In genomic region chr2:69482471-69482870, GRCh38 we compare ENCODE assay signal across 17 cellular contexts. TPM values are rescaled to one million over a fixed set of nuclear protein-coding genes. Genes with fewer than 3 reads are reported as not detected.
DNase-seq lines count a peak whose midpoint lies in the region; ATAC-seq, FAIRE-seq and TF ChIP-seq lines count a peak whose summit lies in the region.
"Had no signal": no experiment of that assay in that cellular context is flagged by ENCODE, and none has a peak within 500 bp of the region (broad histone marks: within the 10 kb centered on the region; RNA-seq: fewer than 3 reads in every experiment).

No MANE protein-coding gene starts in this region.

- peaks cover 86% of the 10 kb centered on the region for H3K36me3 Mint-ChIP-seq in CD4-positive, alpha-beta T cell (ENCODE audit: low read depth)
- no peaks in the 10 kb centered on the region for H3K36me3 Mint-ChIP-seq in GM23338 (ENCODE audit: low read depth)
- H3K36me3 Mint-ChIP-seq: IgD-negative memory B cell, naive B cell had no signal

- intact Hi-C loops in CD4-positive, alpha-beta T cell (cut with DNase I, micrococcal nuclease), result no loop called here

- H3K36me3 ChIP-seq in kidney epithelial cell (ENCODE audit: control insufficient read depth, insufficient read depth, low read length) (no peaks in the 10 kb centered on the region), GM23338 (ENCODE audit: insufficient read depth) (no peaks in the 10 kb centered on the region)
- H3K36me3 ChIP-seq: uterus had no signal

- H3K9me3 ChIP-seq in CD4-positive, alpha-beta T cell (ENCODE audit: control insufficient read depth, low read length), result no peaks in the 10 kb centered on the region
- H3K9me3 ChIP-seq: adrenal gland, left lung, uterus had no signal

- H3K4me3 ChIP-seq in kidney epithelial cell (ENCODE audit: low read depth, low read length), result no peak overlapping the region
- H3K4me3 ChIP-seq in GM23338, result no peak overlapping the region
- H3K4me3 ChIP-seq: adrenal gland, left lung, uterus had no signal

- no peaks in the 10 kb centered on the region for H3K27me3 ChIP-seq in CD4-positive, alpha-beta T cell (ENCODE audit: control insufficient read depth, insufficient read depth, low read length)
- H3K27me3 ChIP-seq in kidney epithelial cell (ENCODE audit: control insufficient read depth, insufficient read depth, low read length), result no peaks in the 10 kb centered on the region
- no peaks in the 10 kb centered on the region for H3K27me3 ChIP-seq in GM23338 (ENCODE audit: insufficient read depth)
- H3K27me3 ChIP-seq: adrenal gland, left lung, uterus had no signal

- CTCF ChIA-PET in CD4-positive, alpha-beta T cell (lab: Charles Lee), result interaction anchor here (0.7 kb wide), 1 partner anchor 1769 kb away, joined by 3 read pairs; no protein-coding TSS in a partner anchor

- no peak overlapping the region for H3K4me3 Mint-ChIP-seq in CD4-positive, alpha-beta T cell
- no peak overlapping the region for H3K4me3 Mint-ChIP-seq in GM23338
- H3K4me3 Mint-ChIP-seq: naive B cell had no signal

- H3K27me3 Mint-ChIP-seq in CD4-positive, alpha-beta T cell, result no peaks in the 10 kb centered on the region
- H3K27me3 Mint-ChIP-seq in GM23338 (ENCODE audit: insufficient read depth, low read depth, poor library complexity), result no peaks in the 10 kb centered on the region
- H3K27me3 Mint-ChIP-seq: naive B cell had no signal

- no peak for TF ChIP-seq CTCF in CD4-positive, alpha-beta T cell (IDR thresholded peaks at IDR 0.05)
- TF ChIP-seq CTCF in kidney epithelial cell (IDR thresholded peaks at IDR 0.05; ENCODE audit: insufficient read depth, low read length, poor library complexity, severe bottlenecking), result no peak
- TF ChIP-seq CTCF in GM23338 (conservative IDR thresholded peaks at IDR 0.05; ENCODE audit: low read depth in 2 of 2), result no peak

- H3K4me1 ChIP-seq in GM23338 (ENCODE audit: insufficient read depth), result no peaks in the 10 kb centered on the region
- H3K4me1 ChIP-seq: adrenal gland, left lung, uterus had no signal

- peak overlapping the region; percentile 43 for H3K27ac Mint-ChIP-seq in CD4-positive, alpha-beta T cell
- no peak overlapping the region for H3K27ac Mint-ChIP-seq in GM23338

- no peak for ATAC-seq in CD4-positive, alpha-beta T cell (ENCODE audit: poor library complexity)
- ATAC-seq in HG02973 (IDR thresholded peaks at IDR 0.05; ENCODE audit: unreplicated experiment) (no peak), GM21576 (IDR thresholded peaks at IDR 0.05; ENCODE audit: unreplicated experiment) (no peak), GM23338 (no peak)
- ATAC-seq: left lung, sciatic nerve had no signal

- H3K9me2 ChIP-seq in GM23338 (ENCODE audit: insufficient read depth), result 0 out of 2 replicates have a peak, but pooled peaks cover 3% of the 10 kb centered on the region

- FAIRE-seq in GM18507 (lab: Jason Lieb, UNC), result peak; percentile 31

- no peak overlapping the region for H3K27ac ChIP-seq in CD4-positive, alpha-beta T cell (ENCODE audit: low read depth, low read length)
- no peak overlapping the region for H3K27ac ChIP-seq in GM23338 (ENCODE audit: low read depth)
- H3K27ac ChIP-seq: adrenal gland, left lung, uterus had no signal

- no peak overlapping the region for H2AFZ ChIP-seq in GM23338

- no peaks in the 10 kb centered on the region for H4K20me1 ChIP-seq in GM23338 (replicated peaks; ENCODE audit: insufficient read depth)

- H3K4me1 Mint-ChIP-seq in CD4-positive, alpha-beta T cell (ENCODE audit: low read depth), result peaks cover 37% of the 10 kb centered on the region
- H3K4me1 Mint-ChIP-seq in GM23338, result peaks cover 4% of the 10 kb centered on the region

- H3F3A ChIP-seq in GM23338 (replicated peaks; ENCODE audit: low read depth), result no peaks in the 10 kb centered on the region

- DNase-seq in CD4-positive, alpha-beta T cell, result no peak
- DNase-seq in GM18507 (ENCODE audit: extremely low spot score, insufficient read length, low read depth) (no peak), NCI-H345 (lab: John Stamatoyannopoulos, UW) (peak; percentile 65), kidney epithelial cell (ENCODE audit: low read depth) (peak; percentile 31), C1 segment of cervical spinal cord (lab: John Stamatoyannopoulos, UW) (no peak), GM23338 (ENCODE audit: low spot score) (no peak)
- DNase-seq: adrenal gland; erythroblast; GF-D8; left lung; naive B cell; stimulated activated CD4-positive, alpha-beta T cell treated with anti-CD3 and anti-CD28 coated beads, Interleukin-4, amount 100 ng/mL, for 24 hours; uterus had no signal

- no peaks in the 10 kb centered on the region for H3K79me2 ChIP-seq in GM23338 (replicated peaks; ENCODE audit: insufficient read depth)

- POLR2A ChIA-PET in CD4-positive, alpha-beta T cell (lab: Charles Lee), result no interaction called here

- H3K4me2 ChIP-seq in GM23338, result no peak overlapping the region

- H3K9me3 Mint-ChIP-seq in CD4-positive, alpha-beta T cell, result no peaks in the 10 kb centered on the region
- H3K9me3 Mint-ChIP-seq in GM23338, result no peaks in the 10 kb centered on the region
- H3K9me3 Mint-ChIP-seq: IgD-negative memory B cell had no signal

TF ChIP-seq in GM23338, 12 proteins besides CTCF, POLR2A, EP300 and RAD21:
- TF ChIP-seq REST (IDR thresholded peaks at IDR 0.05; ENCODE audit: unreplicated experiment) (no peak), EZH2 (IDR thresholded peaks at IDR 0.05; ENCODE audit: low read depth, unreplicated experiment) (no peak), POLR2AphosphoS5 (IDR thresholded peaks at IDR 0.05; ENCODE audit: low read depth) (no peak), ZNF331 (CRISPR knock-in tag; IDR thresholded peaks at IDR 0.05; ENCODE audit: low read depth) (no peak), JUNB (IDR thresholded peaks at IDR 0.05; ENCODE audit: unreplicated experiment) (no peak), ZNF114 (CRISPR knock-in tag; IDR thresholded peaks at IDR 0.05) (no peak)
- TF ChIP-seq, protein P1, sequence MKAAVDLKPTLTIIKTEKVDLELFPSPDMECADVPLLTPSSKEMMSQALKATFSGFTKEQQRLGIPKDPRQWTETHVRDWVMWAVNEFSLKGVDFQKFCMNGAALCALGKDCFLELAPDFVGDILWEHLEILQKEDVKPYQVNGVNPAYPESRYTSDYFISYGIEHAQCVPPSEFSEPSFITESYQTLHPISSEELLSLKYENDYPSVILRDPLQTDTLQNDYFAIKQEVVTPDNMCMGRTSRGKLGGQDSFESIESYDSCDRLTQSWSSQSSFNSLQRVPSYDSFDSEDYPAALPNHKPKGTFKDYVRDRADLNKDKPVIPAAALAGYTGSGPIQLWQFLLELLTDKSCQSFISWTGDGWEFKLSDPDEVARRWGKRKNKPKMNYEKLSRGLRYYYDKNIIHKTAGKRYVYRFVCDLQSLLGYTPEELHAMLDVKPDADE (IDR thresholded peaks at IDR 0.05), result no peak

RNA-seq across cellular contexts. Expression of gene NFU1, which starts 45.2 kb away (rescaled TPM):
- 10 to 100 TPM; 18.5 to 22.2 TPM for total RNA-seq in CD4-positive, alpha-beta T cell
- 25.4 and 28.4 TPM in 2 replicates for total RNA-seq in kidney epithelial cell
- total RNA-seq in GM23338 (2014; rRNA removed; shearing (Covaris generic)), result 27.5 and 39.9 TPM in 2 replicates
- 96.7 and 102 TPM in 2 replicates for polyA plus RNA-seq in GM23338 (2016; fragmentation: Nextera tagmentation; extraction: Ambion mirVana)

Comparison
In these comparisons a context has a peak if more than half of its experiments do, and no peak if none do; other contexts are left out.
1. DNase-seq: peak in NCI-H345 (single experiment) and kidney epithelial cell (single experiment); none in CD4-positive, alpha-beta T cell (0 of 10), GM18507 (single experiment), C1 segment of cervical spinal cord (0 of 14) and GM23338 (single experiment).